ENCODE assay signal across 24 cellular contexts in genomic region chr15:67805871-67806538, GRCh38. TPM values are rescaled to one million over a fixed set of nuclear protein-coding genes. Genes with fewer than 3 reads are reported as not detected.
DNase-seq lines count a peak whose midpoint lies in the region; ATAC-seq and TF ChIP-seq lines count a peak whose summit lies in the region.
"Had no signal": no experiment of that assay in that cellular context is flagged by ENCODE, and none has a peak within 500 bp of the region (broad histone marks: within the 10 kb centered on the region; RNA-seq: fewer than 3 reads in every experiment).

No MANE protein-coding gene starts in this region.

- peaks cover 18% of the 10 kb centered on the region for H3K36me3 Mint-ChIP-seq in nephron progenitor cell (ENCODE audit: low read depth)
- H3K36me3 Mint-ChIP-seq: natural killer cell treated with Interleukin-12 subunit alpha and Interleukin-12 subunit beta and Interleukin-15 and Interleukin-18, amount 100 ng/mL, for 72 hours had no signal

- H3K27ac Mint-ChIP-seq in nephron progenitor cell = peak overlapping the region; percentile 54
- H3K27ac Mint-ChIP-seq: activated naive CD8-positive, alpha-beta T cell treated with anti-CD3 and anti-CD28 coated beads for 36 hours; CD4-positive, alpha-beta T cell; natural killer cell treated with Interleukin-12 subunit alpha and Interleukin-12 subunit beta and Interleukin-15 and Interleukin-18, amount 100 ng/mL, for 72 hours; progenitor cell of endocrine pancreas had no signal

- intact Hi-C loops in body of pancreas (cut with DNase I) = no loop called here

- H3K36me3 ChIP-seq in BLaER1 treated with 17β-estradiol and CSF1 and Interleukin-3, amounts not matched to agents 10 nM and 100 nM = peaks cover 0 to 12% (median 0%) of the 10 kb centered on the region in 11 experiments; a peak in 2 of 22 replicates
- H3K36me3 ChIP-seq in H7 (replicated peaks; ENCODE audit: control insufficient read depth, insufficient read depth, low read length) = no peaks in the 10 kb centered on the region
- no peaks in the 10 kb centered on the region for H3K36me3 ChIP-seq in body of pancreas (replicated peaks in 1 of 2; ENCODE audit: insufficient read depth in 1 of 2, low read depth in 2 of 2)

- H3K9me3 ChIP-seq in BLaER1 treated with 17β-estradiol and CSF1 and Interleukin-3, amounts not matched to agents 10 nM and 100 nM (replicated peaks in 1 of 11) = no peaks in the 10 kb centered on the region
- no peaks in the 10 kb centered on the region for H3K9me3 ChIP-seq in body of pancreas
- H3K9me3 ChIP-seq: esophagus muscularis mucosa, upper lobe of left lung had no signal

- peak overlapping the region in 9 of 11 experiments; percentile 14 to 67 (median 32); a peak in 16 of 22 replicates for H3K9ac ChIP-seq in BLaER1 treated with 17β-estradiol and CSF1 and Interleukin-3, amounts not matched to agents 10 nM and 100 nM
- H3K9ac ChIP-seq: KMS-11 had no signal

- no peak overlapping the region for H3K4me3 Mint-ChIP-seq in nephron progenitor cell
- H3K4me3 Mint-ChIP-seq: activated naive CD8-positive, alpha-beta T cell treated with anti-CD3 and anti-CD28 coated beads for 36 hours; CD4-positive, alpha-beta T cell; natural killer cell treated with Interleukin-12 subunit alpha and Interleukin-12 subunit beta and Interleukin-15 and Interleukin-18, amount 100 ng/mL, for 72 hours had no signal

- ATAC-seq in stimulated activated naive CD8-positive, alpha-beta T cell treated with anti-CD3 and anti-CD28 coated beads, Interleukin-15, Interleukin-2, amounts not matched to agents 100 U/mL and 50 U/mL, for 24 hours = no peak
- ATAC-seq in HG02623 (IDR thresholded peaks at IDR 0.05; ENCODE audit: unreplicated experiment) (no peak), body of pancreas (no peak)
- ATAC-seq: natural killer cell treated with Interleukin-12 subunit alpha and Interleukin-12 subunit beta and Interleukin-15 and Interleukin-18, amount 100 ng/mL, for 72 hours had no signal

- peaks cover 0 to 25% (median 0%) of the 10 kb centered on the region in 11 experiments; a peak in 3 of 22 replicates for H4K20me1 ChIP-seq in BLaER1 treated with 17β-estradiol and CSF1 and Interleukin-3, amounts not matched to agents 10 nM and 100 nM

- no peak for TF ChIP-seq POLR2A in body of pancreas (IDR thresholded peaks at IDR 0.05)

- peak; percentile 53 for DNase-seq in H7
- DNase-seq in SHP77 treated with DMSO at 0.1 percent for 48 hours (lab: John Stamatoyannopoulos, UW) = peak; percentile 50
- DNase-seq in nephron progenitor cell = no peak
- no peak for DNase-seq in activated gamma-delta T cell treated with Interleukin-2 at 50 U/mL for 16 hours
- no peak for DNase-seq in stimulated activated naive CD8-positive, alpha-beta T cell treated with anti-CD3 and anti-CD28 coated beads, Interleukin-15, Interleukin-2, amounts not matched to agents 100 U/mL and 50 U/mL, for 24 hours
- DNase-seq in body of pancreas = no peak
- DNase-seq: activated CD4-positive, alpha-beta T cell treated with anti-CD3 and anti-CD28 coated beads for 1 hour; activated naive CD8-positive, alpha-beta T cell treated with anti-CD3 and anti-CD28 coated beads for 36 hours; CD4-positive, alpha-beta T cell; cerebellar nuclear complex; effector memory CD4-positive, alpha-beta T cell; kidney glomerular epithelial cell; MV-4-11; NCI-H2171; stimulated activated CD4-positive, alpha-beta T cell treated with anti-CD3 and anti-CD28 coated beads, Interleukin-4, amount 100 ng/mL, for 24 hours had no signal

- 90 to 93% methylated on average over 12 to 14 of the region's 14 CpGs for WGBS in body of pancreas, 2 donors

- peaks cover 26 to 71% (median 58%) of the 10 kb centered on the region in 10 experiments for H3K4me1 ChIP-seq in BLaER1 treated with 17β-estradiol and CSF1 and Interleukin-3, amounts not matched to agents 10 nM and 100 nM
- H3K4me1 ChIP-seq in body of pancreas = no peaks in the 10 kb centered on the region
- H3K4me1 ChIP-seq: esophagus muscularis mucosa, upper lobe of left lung had no signal

- H3K9me3 Mint-ChIP-seq in nephron progenitor cell = no peaks in the 10 kb centered on the region
- H3K9me3 Mint-ChIP-seq: activated naive CD8-positive, alpha-beta T cell treated with anti-CD3 and anti-CD28 coated beads for 36 hours; CD4-positive, alpha-beta T cell; natural killer cell treated with Interleukin-12 subunit alpha and Interleukin-12 subunit beta and Interleukin-15 and Interleukin-18, amount 100 ng/mL, for 72 hours had no signal

- H3K27me3 ChIP-seq in BLaER1 treated with 17β-estradiol and CSF1 and Interleukin-3, amounts not matched to agents 10 nM and 100 nM = no peaks in the 10 kb centered on the region
- H3K27me3 ChIP-seq in H7 (ENCODE audit: control insufficient read depth, insufficient read depth, low read length) (no peaks in the 10 kb centered on the region; the same call in 1 of the 2 replicates), body of pancreas (no peaks in the 10 kb centered on the region)
- H3K27me3 ChIP-seq: upper lobe of left lung had no signal

- H3K27me3 Mint-ChIP-seq in nephron progenitor cell (ENCODE audit: low read depth, poor library complexity) = peaks cover 21% of the 10 kb centered on the region
- H3K27me3 Mint-ChIP-seq: activated naive CD8-positive, alpha-beta T cell treated with anti-CD3 and anti-CD28 coated beads for 36 hours; CD4-positive, alpha-beta T cell; natural killer cell treated with Interleukin-12 subunit alpha and Interleukin-12 subunit beta and Interleukin-15 and Interleukin-18, amount 100 ng/mL, for 72 hours; progenitor cell of endocrine pancreas had no signal

- H3K27ac ChIP-seq in BLaER1 treated with 17β-estradiol and CSF1 and Interleukin-3, amounts not matched to agents 10 nM and 100 nM = peak overlapping the region in 8 of 11 experiments; percentile 35 to 66 (median 51); a peak in 16 of 22 replicates
- no peak overlapping the region for H3K27ac ChIP-seq in body of pancreas
- H3K27ac ChIP-seq: esophagus muscularis mucosa, KMS-11, upper lobe of left lung had no signal

- H3K4me1 Mint-ChIP-seq in nephron progenitor cell = peaks cover 63% of the 10 kb centered on the region
- H3K4me1 Mint-ChIP-seq: activated naive CD8-positive, alpha-beta T cell treated with anti-CD3 and anti-CD28 coated beads for 36 hours had no signal

- TF ChIP-seq CTCF in nephron progenitor cell (IDR thresholded peaks at IDR 0.05) (no peak), body of pancreas (IDR thresholded peaks at IDR 0.05) (no peak)

- no peak overlapping the region for H3K4me3 ChIP-seq in BLaER1 treated with 17β-estradiol and CSF1 and Interleukin-3, amounts not matched to agents 10 nM and 100 nM
- H3K4me3 ChIP-seq in H7 (ENCODE audit: insufficient read depth, low read depth, low read length) (no peak overlapping the region), body of pancreas (no peak overlapping the region)
- H3K4me3 ChIP-seq: esophagus muscularis mucosa, upper lobe of left lung had no signal

- H3K4me2 ChIP-seq in BLaER1 treated with 17β-estradiol and CSF1 and Interleukin-3, amounts not matched to agents 10 nM and 100 nM = peak overlapping the region; percentile 54 to 91 (median 74)
- H3K4me2 ChIP-seq: KMS-11 had no signal

RNA-seq across cellular contexts. Expression of gene SKOR1, which starts 19.3 kb away (rescaled TPM):
- total RNA-seq in H7 (2014; rRNA removed; shearing (Covaris generic)) = 0.11 TPM in 1 of 2 replicates, not detected in the other
- under 1 TPM; under 0.01 to 0.78 TPM for total RNA-seq in body of pancreas

RNA-seq across cellular contexts. Expression of gene RNU6-1, which starts 33.8 kb away (rescaled TPM):
- total RNA-seq in H7 (2014; rRNA removed; shearing (Covaris generic)) = not detected in 2 replicates
- not detected for total RNA-seq in body of pancreas
- total RNA-seq: activated CD8-positive, alpha-beta memory T cell treated with anti-CD3 and anti-CD28 coated beads for 36 hours; activated naive CD8-positive, alpha-beta T cell treated with anti-CD3 and anti-CD28 coated beads for 36 hours; CD4-positive, alpha-beta T cell; esophagus muscularis mucosa; HT-29; natural killer cell treated with Interleukin-12 subunit alpha and Interleukin-12 subunit beta and Interleukin-15 and Interleukin-18, amount 100 ng/mL, for 72 hours; progenitor cell of endocrine pancreas; upper lobe of left lung had no signal

Comparison
In these comparisons a context has a peak if more than half of its experiments do, and no peak if none do; other contexts are left out.
1. H3K27ac ChIP-seq: peak in BLaER1 treated with 17β-estradiol and CSF1 and Interleukin-3, amounts not matched to agents 10 nM and 100 nM (8 of 11); none in body of pancreas (0 of 4).
2. DNase-seq: peak in H7 (single experiment) and SHP77 treated with DMSO at 0.1 percent for 48 hours (single experiment); none in nephron progenitor cell (single experiment), activated gamma-delta T cell treated with Interleukin-2 at 50 U/mL for 16 hours (single experiment), stimulated activated naive CD8-positive, alpha-beta T cell treated with anti-CD3 and anti-CD28 coated beads, Interleukin-15, Interleukin-2, amounts not matched to agents 100 U/mL and 50 U/mL, for 24 hours (single experiment) and body of pancreas (0 of 4).